Comparison of ENCODE assay signal across 22 cellular contexts in genomic region chr22:30413001-30413400, GRCh38. TPM values are rescaled to one million over a fixed set of nuclear protein-coding genes. Genes with fewer than 3 reads are reported as not detected.
DNase-seq lines count a peak whose midpoint lies in the region; ATAC-seq, FAIRE-seq and TF ChIP-seq lines count a peak whose summit lies in the region.
"Had no signal": no experiment of that assay in that cellular context is flagged by ENCODE, and none has a peak within 500 bp of the region (broad histone marks: within the 10 kb centered on the region; RNA-seq: fewer than 3 reads in every experiment).

No MANE protein-coding gene starts in this region.

- H3K4me1 ChIP-seq in Panc1 (ENCODE audit: control insufficient read depth, insufficient read depth, low read length) = no peaks in the 10 kb centered on the region
- no peaks in the 10 kb centered on the region for H3K4me1 ChIP-seq in neural progenitor cell
- no peaks in the 10 kb centered on the region for H3K4me1 ChIP-seq in mesendoderm (ENCODE audit: control insufficient read depth, low read depth, low read length)
- H3K4me1 ChIP-seq: BLaER1 had no signal

- FAIRE-seq in bronchial epithelial cell (lab: Jason Lieb, UNC) = peak; percentile 88
- FAIRE-seq: A549 had no signal

- intact Hi-C loops in activated CD8-positive, alpha-beta T cell treated with anti-CD3 and anti-CD28 coated beads for 36 hours (cut with micrococcal nuclease) = no loop called here
- intact Hi-C loops in Panc1 (cut with micrococcal nuclease; ENCODE audit: unreplicated experiment) = no loop called here

- POLR2A ChIA-PET in activated CD8-positive, alpha-beta T cell treated with anti-CD3 and anti-CD28 coated beads for 36 hours (lab: Charles Lee) = interaction anchor here (1.3 to 2.8 kb wide), 3 partner anchors 11 to 21 kb away, joined by 3 to 19 read pairs (median 3); partner anchors contain the start of gene MTFP1
- POLR2A ChIA-PET in activated CD8-positive, alpha-beta T cell treated with anti-CD3 and anti-CD28 coated beads, Interleukin-2, amount 10 ng/mL, durations not matched to agents 7 days and 5 days (lab: Charles Lee) = interaction anchor here (2.2 kb wide), 1 partner anchor 10 kb away, joined by 17 read pairs; no protein-coding TSS in a partner anchor
- POLR2A ChIA-PET in Panc1 (lab: Charles Lee) = interaction anchor here (0.7 kb wide), 2 partner anchors 10 to 182 kb away, joined by 4 read pairs; no protein-coding TSS in a partner anchor

- in situ Hi-C loops in Panc1 (cut with HindIII; ENCODE audit: low pct_unique_long_range_greater_than_20kb, low sequenced_read_pairs) = no loop called here

- H3K9ac ChIP-seq in neural progenitor cell (no peak overlapping the region), mesendoderm (ENCODE audit: low read length) (no peak overlapping the region)
- H3K9ac ChIP-seq: BLaER1, SK-N-SH had no signal

- H3K9me3 ChIP-seq in Panc1 (ENCODE audit: control insufficient read depth, insufficient read depth, low read depth, low read length) (no peaks in the 10 kb centered on the region), neural progenitor cell (ENCODE audit: low read depth) (no peaks in the 10 kb centered on the region)
- H3K9me3 ChIP-seq: A549, BLaER1, SK-N-SH had no signal

- H2BK5ac ChIP-seq in mesendoderm (ENCODE audit: low read length) = no peak overlapping the region

- H3K27me3 ChIP-seq in Panc1 (ENCODE audit: control insufficient read depth, insufficient read depth, low read length) (no peaks in the 10 kb centered on the region), bronchial epithelial cell (ENCODE audit: control insufficient read depth, insufficient read depth, low read length) (no peaks in the 10 kb centered on the region), neural progenitor cell (no peaks in the 10 kb centered on the region), mesendoderm (ENCODE audit: insufficient read depth, low read length, poor library complexity) (no peaks in the 10 kb centered on the region)
- H3K27me3 ChIP-seq: BLaER1, foreskin keratinocyte had no signal

- no peak overlapping the region for H4K5ac ChIP-seq in mesendoderm (ENCODE audit: low read length)

- CTCF ChIA-PET in activated CD8-positive, alpha-beta T cell treated with anti-CD3 and anti-CD28 coated beads for 36 hours (lab: Charles Lee) = interaction anchor here (1.0 to 2.8 kb wide), 7 partner anchors 12 to 125 kb away, joined by 3 to 11 read pairs (median 4); partner anchors contain the start of genes MTFP1 and RNF215
- CTCF ChIA-PET in activated CD8-positive, alpha-beta T cell treated with anti-CD3 and anti-CD28 coated beads, Interleukin-2, amount 10 ng/mL, durations not matched to agents 7 days and 5 days (lab: Charles Lee) = interaction anchor here (1.0 to 5.3 kb wide), 7 partner anchors 9 to 124 kb away, joined by 3 to 26 read pairs (median 6); partner anchors contain the start of gene SEC14L2
- CTCF ChIA-PET in Panc1 (lab: Charles Lee) = interaction anchor here (0.7 kb wide), 1 partner anchor 199 kb away, joined by 3 read pairs; no protein-coding TSS in a partner anchor

- H2BK120ac ChIP-seq in mesendoderm (ENCODE audit: low read depth, low read length) = no peak overlapping the region

- no peaks in the 10 kb centered on the region for H3K9me3 Mint-ChIP-seq in activated CD8-positive, alpha-beta T cell treated with anti-CD3 and anti-CD28 coated beads for 36 hours
- no peaks in the 10 kb centered on the region for H3K9me3 Mint-ChIP-seq in activated CD8-positive, alpha-beta T cell treated with anti-CD3 and anti-CD28 coated beads, Interleukin-2, amount 10 ng/mL, durations not matched to agents 7 days and 5 days (ENCODE audit: insufficient read depth)
- H3K9me3 Mint-ChIP-seq in neural progenitor cell = no peaks in the 10 kb centered on the region
- H3K9me3 Mint-ChIP-seq: central memory CD8-positive, alpha-beta T cell had no signal

- no peak overlapping the region for H2AK5ac ChIP-seq in mesendoderm (ENCODE audit: low read length)

- BruUV-seq in Panc1 (replicated peaks; lab: Mats Ljungman, UMichigan) = TSS peak; percentile 55

- no peak overlapping the region for H3K23ac ChIP-seq in mesendoderm (ENCODE audit: low read length)

- 0 out of 2 replicates have a peak, but pooled peaks cover 4% of the 10 kb centered on the region for H3K36me3 ChIP-seq in Panc1 (ENCODE audit: control insufficient read depth, insufficient read depth, low read length)
- peaks cover 38% of the 10 kb centered on the region for H3K36me3 ChIP-seq in bronchial epithelial cell (ENCODE audit: control insufficient read depth, insufficient read depth, low read length)
- H3K36me3 ChIP-seq in neural progenitor cell = no peaks in the 10 kb centered on the region
- H3K36me3 ChIP-seq in mesendoderm (ENCODE audit: control insufficient read depth, insufficient read depth, low read length) = no peaks in the 10 kb centered on the region

- no peaks in the 10 kb centered on the region for H3F3A ChIP-seq in neural progenitor cell (ENCODE audit: low read depth)

- no peak overlapping the region for H2AFZ ChIP-seq in neural progenitor cell (replicated peaks)

- H3K4me2 ChIP-seq in neural progenitor cell = no peak overlapping the region
- no peak overlapping the region for H3K4me2 ChIP-seq in mesendoderm (ENCODE audit: low read length)
- H3K4me2 ChIP-seq: A549, BLaER1, SK-N-SH had no signal

- ATAC-seq in activated CD8-positive, alpha-beta T cell treated with anti-CD3 and anti-CD28 coated beads for 36 hours = no peak
- no peak for ATAC-seq in activated CD8-positive, alpha-beta T cell treated with anti-CD3 and anti-CD28 coated beads, Interleukin-2, amount 10 ng/mL, durations not matched to agents 7 days and 5 days
- ATAC-seq in Panc1 = no peak
- ATAC-seq: A549, foreskin keratinocyte, left ventricle myocardium superior had no signal

- no peak overlapping the region for H4K8ac ChIP-seq in mesendoderm (ENCODE audit: low read depth, low read length)

- no peaks in the 10 kb centered on the region for H4K20me1 ChIP-seq in neural progenitor cell (ENCODE audit: low read depth)
- H4K20me1 ChIP-seq: BLaER1 had no signal

- H3K27me3 Mint-ChIP-seq in activated CD8-positive, alpha-beta T cell treated with anti-CD3 and anti-CD28 coated beads for 36 hours = no peaks in the 10 kb centered on the region
- no peaks in the 10 kb centered on the region for H3K27me3 Mint-ChIP-seq in activated CD8-positive, alpha-beta T cell treated with anti-CD3 and anti-CD28 coated beads, Interleukin-2, amount 10 ng/mL, durations not matched to agents 7 days and 5 days (ENCODE audit: low read depth)
- no peaks in the 10 kb centered on the region for H3K27me3 Mint-ChIP-seq in neural progenitor cell (ENCODE audit: insufficient read depth, low read depth)
- H3K27me3 Mint-ChIP-seq: central memory CD8-positive, alpha-beta T cell had no signal

- no peak overlapping the region for H3K56ac ChIP-seq in mesendoderm (ENCODE audit: low read length)

- H3K4me3 Mint-ChIP-seq in activated CD8-positive, alpha-beta T cell treated with anti-CD3 and anti-CD28 coated beads for 36 hours = no peak overlapping the region
- H3K4me3 Mint-ChIP-seq in activated CD8-positive, alpha-beta T cell treated with anti-CD3 and anti-CD28 coated beads, Interleukin-2, amount 10 ng/mL, durations not matched to agents 7 days and 5 days = no peak overlapping the region
- no peak overlapping the region for H3K4me3 Mint-ChIP-seq in neural progenitor cell
- H3K4me3 Mint-ChIP-seq: central memory CD8-positive, alpha-beta T cell had no signal

- peak overlapping the region; percentile 41 for H3K27ac Mint-ChIP-seq in activated CD8-positive, alpha-beta T cell treated with anti-CD3 and anti-CD28 coated beads for 36 hours
- H3K27ac Mint-ChIP-seq in activated CD8-positive, alpha-beta T cell treated with anti-CD3 and anti-CD28 coated beads, Interleukin-2, amount 10 ng/mL, durations not matched to agents 7 days and 5 days = no peak overlapping the region
- H3K27ac Mint-ChIP-seq in neural progenitor cell = peak overlapping the region; percentile 22

- no peak for DNase-seq in activated CD8-positive, alpha-beta T cell treated with anti-CD3 and anti-CD28 coated beads for 36 hours
- no peak for DNase-seq in activated CD8-positive, alpha-beta T cell treated with anti-CD3 and anti-CD28 coated beads, Interleukin-2, amount 10 ng/mL, durations not matched to agents 7 days and 5 days
- DNase-seq in Panc1 (ENCODE audit: low read depth, low spot score) (no peak), bronchial epithelial cell (ENCODE audit: low read depth) (no peak), neural progenitor cell (ENCODE audit: low spot score) (no peak), T-helper 2 cell (no peak), mesendoderm (no peak), RKO (ENCODE audit: low spot score) (no peak)
- DNase-seq: amniotic stem cell; foreskin keratinocyte; hypothalamus; left ventricle myocardium superior; NCI-H1048; NCI-H187 treated with DMSO at 0.1 percent for 48 hours; NCI-H69; occipital lobe; SK-N-SH; stimulated activated CD4-positive, alpha-beta T cell treated with anti-CD3 and anti-CD28 coated beads, Interleukin-4, amount 100 ng/mL, for 1 hour; WERI-Rb-1 had no signal

- no peak for TF ChIP-seq CTCF in activated CD8-positive, alpha-beta T cell treated with anti-CD3 and anti-CD28 coated beads for 36 hours (IDR thresholded peaks at IDR 0.05)
- TF ChIP-seq CTCF in Panc1 (IDR thresholded peaks at IDR 0.05) (no peak), bronchial epithelial cell (IDR thresholded peaks at IDR 0.05; ENCODE audit: insufficient read depth, low read length, severe bottlenecking) (no peak), neural progenitor cell (IDR thresholded peaks at IDR 0.05) (no peak)

- H3K27ac ChIP-seq in Panc1 (ENCODE audit: low read length) (no peak overlapping the region), neural progenitor cell (no peak overlapping the region), mesendoderm (ENCODE audit: low read depth, low read length) (no peak overlapping the region)
- H3K27ac ChIP-seq: A549, BLaER1, foreskin keratinocyte, WERI-Rb-1 had no signal

- peaks cover 38% of the 10 kb centered on the region for H3K4me1 Mint-ChIP-seq in activated CD8-positive, alpha-beta T cell treated with anti-CD3 and anti-CD28 coated beads for 36 hours (ENCODE audit: low read depth)
- peaks cover 18% of the 10 kb centered on the region for H3K4me1 Mint-ChIP-seq in activated CD8-positive, alpha-beta T cell treated with anti-CD3 and anti-CD28 coated beads, Interleukin-2, amount 10 ng/mL, durations not matched to agents 7 days and 5 days (ENCODE audit: low read depth)
- H3K4me1 Mint-ChIP-seq in neural progenitor cell = no peaks in the 10 kb centered on the region
- H3K4me1 Mint-ChIP-seq: central memory CD8-positive, alpha-beta T cell had no signal

- no peak overlapping the region for H3K4me3 ChIP-seq in Panc1 (ENCODE audit: low read depth in 2 of 2, low read length in 2 of 2)
- no peak overlapping the region for H3K4me3 ChIP-seq in bronchial epithelial cell (ENCODE audit: low read depth, low read length)
- H3K4me3 ChIP-seq in neural progenitor cell = no peak overlapping the region
- H3K4me3 ChIP-seq in mesendoderm (ENCODE audit: low read length) = no peak overlapping the region
- H3K4me3 ChIP-seq: A549, BLaER1 had no signal

- H3K79me2 ChIP-seq in neural progenitor cell (ENCODE audit: low read depth) = no peaks in the 10 kb centered on the region
- no peaks in the 10 kb centered on the region for H3K79me2 ChIP-seq in mesendoderm (ENCODE audit: control insufficient read depth, insufficient read depth, low read length)

- no peak overlapping the region for H2BK15ac ChIP-seq in mesendoderm (replicated peaks; ENCODE audit: low read depth)

- no peak overlapping the region for H3K18ac ChIP-seq in mesendoderm (ENCODE audit: low read length)

- peaks cover 43% of the 10 kb centered on the region for H3K36me3 Mint-ChIP-seq in activated CD8-positive, alpha-beta T cell treated with anti-CD3 and anti-CD28 coated beads for 36 hours (ENCODE audit: low read depth)
- peaks cover 55% of the 10 kb centered on the region for H3K36me3 Mint-ChIP-seq in activated CD8-positive, alpha-beta T cell treated with anti-CD3 and anti-CD28 coated beads, Interleukin-2, amount 10 ng/mL, durations not matched to agents 7 days and 5 days (ENCODE audit: low read depth)
- peaks cover 40% of the 10 kb centered on the region for H3K36me3 Mint-ChIP-seq in neural progenitor cell

- no peak overlapping the region for H3K4ac ChIP-seq in mesendoderm (ENCODE audit: low read depth, low read length)

- WGBS in mesendoderm (ENCODE audit: extremely low coverage, insufficient coverage, low lambda C conversion rate) = no CpG with 5 or more reads among the region's 4 CpGs

- H3K79me1 ChIP-seq in mesendoderm (ENCODE audit: low read length) = no peaks in the 10 kb centered on the region

RNA-seq across cellular contexts. Expression of gene MTFP1, which starts 12.6 kb away (rescaled TPM):
- total RNA-seq in activated CD8-positive, alpha-beta T cell treated with anti-CD3 and anti-CD28 coated beads for 36 hours = 10 to 100 TPM; 89.8 to 93.8 TPM
- total RNA-seq in activated CD8-positive, alpha-beta T cell treated with anti-CD3 and anti-CD28 coated beads, Interleukin-2, amount 10 ng/mL, durations not matched to agents 7 days and 5 days = 10 to 100 TPM; 67.4 to 68.0 TPM
- 21.5 TPM for total RNA-seq in Panc1 (2021; ENCODE audit: unreplicated experiment)
- 43.6 TPM for polyA plus RNA-seq in Panc1 (2012; ENCODE audit: insufficient read length)
- 16.0 and 53.2 TPM in 2 replicates for total RNA-seq in bronchial epithelial cell
- 29.9 and 67.9 TPM in 2 replicates for total RNA-seq in neural progenitor cell (ENCODE audit: low replicate concordance)
- 24.5 TPM for polyA plus RNA-seq in mesendoderm (2013, experiment 1 of 2)
- polyA plus RNA-seq in mesendoderm (2013, experiment 2 of 2) = 24.6 TPM

RNA-seq across cellular contexts. Expression of gene SEC14L2, which starts 16.2 kb away (rescaled TPM):
- 10 to 100 TPM; 15.1 to 15.4 TPM for total RNA-seq in activated CD8-positive, alpha-beta T cell treated with anti-CD3 and anti-CD28 coated beads for 36 hours
- total RNA-seq in activated CD8-positive, alpha-beta T cell treated with anti-CD3 and anti-CD28 coated beads, Interleukin-2, amount 10 ng/mL, durations not matched to agents 7 days and 5 days = 10 to 100 TPM in 1 of 2 experiments, 1 to 10 TPM in 1; 9.7 to 13.1 TPM
- total RNA-seq in Panc1 (2021; ENCODE audit: unreplicated experiment) (10.7 TPM), bronchial epithelial cell (32.6 and 34.5 TPM in 2 replicates), neural progenitor cell (ENCODE audit: low replicate concordance) (4.9 and 5.7 TPM in 2 replicates)
- polyA plus RNA-seq in Panc1 (2012; ENCODE audit: insufficient read length) = 7.2 TPM
- 1.6 TPM for polyA plus RNA-seq in mesendoderm (2013, experiment 1 of 2)
- polyA plus RNA-seq in mesendoderm (2013, experiment 2 of 2) = 1.2 TPM

RNA-seq across cellular contexts. Expression of gene RNF215, which starts 25.8 kb away (rescaled TPM):
- 1 to 10 TPM; 7.1 to 7.2 TPM for total RNA-seq in activated CD8-positive, alpha-beta T cell treated with anti-CD3 and anti-CD28 coated beads for 36 hours
- 10 to 100 TPM; 12.0 to 14.6 TPM for total RNA-seq in activated CD8-positive, alpha-beta T cell treated with anti-CD3 and anti-CD28 coated beads, Interleukin-2, amount 10 ng/mL, durations not matched to agents 7 days and 5 days
- total RNA-seq in Panc1 (2021; ENCODE audit: unreplicated experiment) = 35.8 TPM
- 37.7 TPM for polyA plus RNA-seq in Panc1 (2012; ENCODE audit: insufficient read length)
- total RNA-seq in bronchial epithelial cell = 14.1 and 15.5 TPM in 2 replicates
- total RNA-seq in neural progenitor cell (ENCODE audit: low replicate concordance) = 11.9 and 38.5 TPM in 2 replicates
- polyA plus RNA-seq in mesendoderm (2013, experiment 1 of 2) = 3.1 TPM
- 2.9 TPM for polyA plus RNA-seq in mesendoderm (2013, experiment 2 of 2)

RNA-seq across cellular contexts. Expression of gene CCDC157, which starts 56.2 kb away (rescaled TPM):
- total RNA-seq in activated CD8-positive, alpha-beta T cell treated with anti-CD3 and anti-CD28 coated beads for 36 hours = 1 to 10 TPM; 2.2 to 2.4 TPM
- total RNA-seq in activated CD8-positive, alpha-beta T cell treated with anti-CD3 and anti-CD28 coated beads, Interleukin-2, amount 10 ng/mL, durations not matched to agents 7 days and 5 days = 1 to 10 TPM; 4.3 to 5.0 TPM
- total RNA-seq in Panc1 (2021; ENCODE audit: unreplicated experiment) (2.1 TPM), bronchial epithelial cell (0.38 and 0.53 TPM in 2 replicates), neural progenitor cell (ENCODE audit: low replicate concordance) (3.7 and 11.1 TPM in 2 replicates)
- 3.0 TPM for polyA plus RNA-seq in Panc1 (2012; ENCODE audit: insufficient read length)
- polyA plus RNA-seq in mesendoderm (2013, experiment 1 of 2) = 2.6 TPM
- polyA plus RNA-seq in mesendoderm (2013, experiment 2 of 2) = 2.6 TPM

RNA-seq across cellular contexts. Expression of gene SF3A1, which starts 56.3 kb away (rescaled TPM):
- total RNA-seq in activated CD8-positive, alpha-beta T cell treated with anti-CD3 and anti-CD28 coated beads for 36 hours = 100 to 1,000 TPM; 252 to 262 TPM
- total RNA-seq in activated CD8-positive, alpha-beta T cell treated with anti-CD3 and anti-CD28 coated beads, Interleukin-2, amount 10 ng/mL, durations not matched to agents 7 days and 5 days = 100 to 1,000 TPM; 211 to 246 TPM
- total RNA-seq in Panc1 (2021; ENCODE audit: unreplicated experiment) = 176 TPM
- polyA plus RNA-seq in Panc1 (2012; ENCODE audit: insufficient read length) = 217 TPM
- total RNA-seq in bronchial epithelial cell = 17.9 and 20.1 TPM in 2 replicates
- 29.2 and 48.4 TPM in 2 replicates for total RNA-seq in neural progenitor cell (ENCODE audit: low replicate concordance)
- polyA plus RNA-seq in mesendoderm (2013, experiment 1 of 2) = 264 TPM
- 276 TPM for polyA plus RNA-seq in mesendoderm (2013, experiment 2 of 2)
